Comparison of ENCODE assay signal across 13 cellular contexts in genomic region chr1:167446946-167447345, GRCh38.
DNase-seq lines count a peak whose midpoint lies in the region; ATAC-seq, FAIRE-seq and TF ChIP-seq lines count a peak whose summit lies in the region.
"Had no signal": no experiment of that assay in that cellular context is flagged by ENCODE, and none has a peak within 500 bp of the region (broad histone marks: within the 10 kb centered on the region; RNA-seq: fewer than 3 reads in every experiment).

No MANE protein-coding gene starts in this region.

- TF ChIP-seq POLR2A in GM12878 (IDR thresholded peaks at IDR 0.05; ENCODE audit: low read depth, low read length) = no peak
- no peak for TF ChIP-seq POLR2A in spleen (IDR thresholded peaks at IDR 0.05)

- H3K9me2 ChIP-seq in OCI-LY1 (ENCODE audit: low read depth, low read length) = no peaks in the 10 kb centered on the region

- H3K4me2 ChIP-seq in OCI-LY1 (ENCODE audit: low read length) (peak overlapping the region; percentile 55), GM12878 (ENCODE audit: control insufficient read depth, insufficient read depth) (no peak overlapping the region)
- H3K4me2 ChIP-seq: smooth muscle cell had no signal

- DNase-seq in T-helper 2 cell treated with Interferon-gamma antibody and Interleukin-4, amounts not matched to agents 5 μg/mL and 100 μg/mL, for 36 hours (ENCODE audit: low spot score) = no peak
- DNase-seq in T-helper 2 cell = no peak
- DNase-seq in GM12878 (ENCODE audit: low read depth, low spot score) = no peak
- no peak for DNase-seq in spleen
- no peak for DNase-seq in NCI-H1930 (lab: John Stamatoyannopoulos, UW)
- DNase-seq in dermis blood vessel endothelial cell = no peak
- DNase-seq: IMR-90, NCI-H1694 treated with DMSO at 0.1 percent for 48 hours had no signal

- H3K4me1 Mint-ChIP-seq in T-helper 2 cell treated with Interferon-gamma antibody and Interleukin-4, amounts not matched to agents 5 μg/mL and 100 μg/mL, for 36 hours (ENCODE audit: low read depth) = peaks cover 66% of the 10 kb centered on the region

- H3K4me3 Mint-ChIP-seq in T-helper 2 cell treated with Interferon-gamma antibody and Interleukin-4, amounts not matched to agents 5 μg/mL and 100 μg/mL, for 36 hours = peak overlapping the region; percentile 78

- H3K27me3 ChIP-seq in OCI-LY1 (ENCODE audit: insufficient read depth, low read length) (no peaks in the 10 kb centered on the region), GM12878 (replicated peaks in 1 of 2; ENCODE audit: control insufficient read depth in 2 of 2, insufficient read depth in 2 of 2, low read length in 1 of 2) (no peaks in the 10 kb centered on the region), spleen (replicated peaks in 1 of 7) (no peaks in the 10 kb centered on the region)

- no peaks in the 10 kb centered on the region for H3K36me3 ChIP-seq in OCI-LY1 (ENCODE audit: insufficient read depth, low read length)
- no peaks in the 10 kb centered on the region for H3K36me3 ChIP-seq in GM12878 (ENCODE audit: control insufficient read depth in 2 of 2, insufficient read depth in 2 of 2, low read length in 1 of 2)
- H3K36me3 ChIP-seq in spleen = no peaks in the 10 kb centered on the region

- H3K79me2 ChIP-seq in OCI-LY1 (ENCODE audit: insufficient read depth, low read length) (no peaks in the 10 kb centered on the region), GM12878 (ENCODE audit: control insufficient read depth, insufficient read depth, low read length) (no peaks in the 10 kb centered on the region)

- H3K4me1 ChIP-seq in OCI-LY1 (ENCODE audit: insufficient read depth, low read length, severe bottlenecking) (peaks cover 63% of the 10 kb centered on the region), GM12878 (ENCODE audit: control insufficient read depth, insufficient read depth, low read length) (peaks cover 10% of the 10 kb centered on the region), spleen (peaks cover 9 to 74% (median 38%) of the 10 kb centered on the region in 6 donors)

- no TSS peak for BruUV-seq in GM12878 (replicated peaks; lab: Mats Ljungman, UMichigan)

- H3K36me3 Mint-ChIP-seq in T-helper 2 cell treated with Interferon-gamma antibody and Interleukin-4, amounts not matched to agents 5 μg/mL and 100 μg/mL, for 36 hours (ENCODE audit: low read depth) = peaks cover 31% of the 10 kb centered on the region
- H3K36me3 Mint-ChIP-seq: memory B cell had no signal

- H3K27ac ChIP-seq in OCI-LY1 (ENCODE audit: low read depth, low read length, poor library complexity, severe bottlenecking) = peak overlapping the region; percentile 45
- H3K27ac ChIP-seq in GM12878 (ENCODE audit: control insufficient read depth, insufficient read depth) = no peak overlapping the region
- peak overlapping the region in 7 of 8 donors; percentile 44 to 89 (median 77) for H3K27ac ChIP-seq in spleen
- H3K27ac ChIP-seq: SK-N-MC had no signal

- H3K9me3 ChIP-seq in OCI-LY1 (ENCODE audit: low read length) (no peaks in the 10 kb centered on the region), GM12878 (replicated peaks; ENCODE audit: control insufficient read depth, insufficient read depth, low read length) (no peaks in the 10 kb centered on the region), spleen (no peaks in the 10 kb centered on the region)

- H3K27ac Mint-ChIP-seq in T-helper 2 cell treated with Interferon-gamma antibody and Interleukin-4, amounts not matched to agents 5 μg/mL and 100 μg/mL, for 36 hours = peak overlapping the region; percentile 95

- TF ChIP-seq CTCF in OCI-LY1 (IDR thresholded peaks at IDR 0.05; ENCODE audit: low read length) = no peak
- TF ChIP-seq CTCF in GM12878 (IDR thresholded peaks at IDR 0.05 in 2 of 3, conservative IDR thresholded peaks at IDR 0.05 in 1 of 3; ENCODE audit: control insufficient read depth in 2 of 3, extremely low read depth in 1 of 3, insufficient read depth in 1 of 3, low read depth in 3 of 3, low read length in 3 of 3) = no peak
- TF ChIP-seq CTCF in spleen (IDR thresholded peaks at IDR 0.05 in 8 of 11, conservative IDR thresholded peaks at IDR 0.05 in 3 of 11) = no peak

- SMC1A ChIA-PET in GM12878 (lab: Charles Lee; ENCODE audit: uncharacterized antibody, unreplicated experiment) = interaction anchor here (0.8 to 1.9 kb wide), 8 partner anchors 9 to 380 kb away, joined by 3 to 13 read pairs (median 4); no protein-coding TSS in a partner anchor

- in situ Hi-C loops in GM12878 (cut with MboI) = loop anchor here (10.0 kb wide), 2 partner anchors 182 to 532 kb away; no protein-coding TSS in a partner anchor

- CTCF ChIA-PET in GM12878 (lab: Yijun Ruan, JAX) = interaction anchor here (0.6 to 2.7 kb wide), 11 partner anchors 9 to 388 kb away, joined by 3 to 29 read pairs (median 4); partner anchors contain the start of gene POU2F1

- H3K9ac ChIP-seq in OCI-LY1 (ENCODE audit: low read length) = peak overlapping the region; percentile 32; the same call in 1 of the 2 replicates
- no peak overlapping the region for H3K9ac ChIP-seq in GM12878 (ENCODE audit: control insufficient read depth, insufficient read depth, low read length)

- H3F3A ChIP-seq in OCI-LY1 (ENCODE audit: insufficient read depth, low read length) = no peaks in the 10 kb centered on the region

- no peak for TF ChIP-seq RAD21 in GM12878 (IDR thresholded peaks at IDR 0.05; ENCODE audit: insufficient read depth, low read depth, low read length)

- H3K4me3 ChIP-seq in OCI-LY1 (ENCODE audit: low read depth, low read length, poor library complexity, severe bottlenecking) (no peak overlapping the region), GM12878 (no peak overlapping the region), spleen (peak overlapping the region in 1 of 8 donors; percentile 48)
- H3K4me3 ChIP-seq: SK-N-MC, smooth muscle cell had no signal

- no peak for FAIRE-seq in GM12878 (lab: Jason Lieb, UNC)

- TF ChIP-seq EP300 in GM12878 (IDR thresholded peaks at IDR 0.05; ENCODE audit: borderline replicate concordance in 1 of 2, control insufficient read depth in 1 of 2, low read depth in 2 of 2, low read length in 2 of 2) = no peak

- H2AFZ ChIP-seq in OCI-LY1 (ENCODE audit: low read length) (no peak overlapping the region), GM12878 (ENCODE audit: control insufficient read depth, low read depth, low read length) (peak overlapping the region; percentile 85)

- WGBS in GM12878 (ENCODE audit: insufficient coverage, insufficient replicate concordance, low lambda C conversion rate, missing lambda C conversion rate) = 99% methylated on average over 4 of the region's 4 CpGs
- 64 to 73% (median 67%) methylated on average over 4 of the region's 4 CpGs for WGBS in spleen, 5 donors

- POLR2A ChIA-PET in GM12878 (lab: Charles Lee) = no interaction called here

- intact Hi-C loops in GM12878 (cut with micrococcal nuclease; ENCODE audit: unreplicated experiment) = loop anchor here (10.0 kb wide), 2 partner anchors 322 to 532 kb away; no protein-coding TSS in a partner anchor
- intact Hi-C loops in spleen (cut with DNase I; ENCODE audit: low total_unique reads) = loop anchor here (10.0 kb wide), 1 partner anchor 182 kb away; no protein-coding TSS in a partner anchor

- no peaks in the 10 kb centered on the region for H4K20me1 ChIP-seq in OCI-LY1 (ENCODE audit: insufficient read depth, low read length)
- no peaks in the 10 kb centered on the region for H4K20me1 ChIP-seq in GM12878 (ENCODE audit: control insufficient read depth, insufficient read depth)

- no peak for ATAC-seq in GM12878
- ATAC-seq in HG03442 (IDR thresholded peaks at IDR 0.05; ENCODE audit: unreplicated experiment) = no peak

- no peaks in the 10 kb centered on the region for H3K27me3 Mint-ChIP-seq in T-helper 2 cell treated with Interferon-gamma antibody and Interleukin-4, amounts not matched to agents 5 μg/mL and 100 μg/mL, for 36 hours (ENCODE audit: low read depth)
- H3K27me3 Mint-ChIP-seq: memory B cell had no signal

- no peaks in the 10 kb centered on the region for H3K9me3 Mint-ChIP-seq in T-helper 2 cell treated with Interferon-gamma antibody and Interleukin-4, amounts not matched to agents 5 μg/mL and 100 μg/mL, for 36 hours
- H3K9me3 Mint-ChIP-seq: memory B cell had no signal

- RAD21 ChIA-PET in GM12878 (lab: Charles Lee; ENCODE audit: unreplicated experiment) = interaction anchor here (1.0 to 2.0 kb wide), 8 partner anchors 9 to 537 kb away, joined by 3 to 8 read pairs (median 6); no protein-coding TSS in a partner anchor

TF ChIP-seq in GM12878, 131 proteins besides CTCF, POLR2A, EP300 and RAD21 (continues in another document):
- TF ChIP-seq ZNF217 (IDR thresholded peaks at IDR 0.05) (no peak), SMAD1 (IDR thresholded peaks at IDR 0.05; ENCODE audit: low read depth, partially characterized antibody) (no peak), JUNB (IDR thresholded peaks at IDR 0.05) (no peak), ESRRA (IDR thresholded peaks at IDR 0.05; ENCODE audit: low read length) (no peak), POU2F2 (IDR thresholded peaks at IDR 0.05; ENCODE audit: borderline replicate concordance, low read depth, low read length) (no peak), RCOR1 (conservative IDR thresholded peaks at IDR 0.05; ENCODE audit: low read depth, low read length) (no peak), POLR2AphosphoS2 (IDR thresholded peaks at IDR 0.05; ENCODE audit: low read depth, low read length) (no peak)
- TF ChIP-seq, protein P1, sequence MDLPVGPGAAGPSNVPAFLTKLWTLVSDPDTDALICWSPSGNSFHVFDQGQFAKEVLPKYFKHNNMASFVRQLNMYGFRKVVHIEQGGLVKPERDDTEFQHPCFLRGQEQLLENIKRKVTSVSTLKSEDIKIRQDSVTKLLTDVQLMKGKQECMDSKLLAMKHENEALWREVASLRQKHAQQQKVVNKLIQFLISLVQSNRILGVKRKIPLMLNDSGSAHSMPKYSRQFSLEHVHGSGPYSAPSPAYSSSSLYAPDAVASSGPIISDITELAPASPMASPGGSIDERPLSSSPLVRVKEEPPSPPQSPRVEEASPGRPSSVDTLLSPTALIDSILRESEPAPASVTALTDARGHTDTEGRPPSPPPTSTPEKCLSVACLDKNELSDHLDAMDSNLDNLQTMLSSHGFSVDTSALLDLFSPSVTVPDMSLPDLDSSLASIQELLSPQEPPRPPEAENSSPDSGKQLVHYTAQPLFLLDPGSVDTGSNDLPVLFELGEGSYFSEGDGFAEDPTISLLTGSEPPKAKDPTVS (IDR thresholded peaks at IDR 0.05; ENCODE audit: low read depth, low read length) = no peak
- TF ChIP-seq, protein P2, sequence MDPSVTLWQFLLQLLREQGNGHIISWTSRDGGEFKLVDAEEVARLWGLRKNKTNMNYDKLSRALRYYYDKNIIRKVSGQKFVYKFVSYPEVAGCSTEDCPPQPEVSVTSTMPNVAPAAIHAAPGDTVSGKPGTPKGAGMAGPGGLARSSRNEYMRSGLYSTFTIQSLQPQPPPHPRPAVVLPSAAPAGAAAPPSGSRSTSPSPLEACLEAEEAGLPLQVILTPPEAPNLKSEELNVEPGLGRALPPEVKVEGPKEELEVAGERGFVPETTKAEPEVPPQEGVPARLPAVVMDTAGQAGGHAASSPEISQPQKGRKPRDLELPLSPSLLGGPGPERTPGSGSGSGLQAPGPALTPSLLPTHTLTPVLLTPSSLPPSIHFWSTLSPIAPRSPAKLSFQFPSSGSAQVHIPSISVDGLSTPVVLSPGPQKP (IDR thresholded peaks at IDR 0.05; ENCODE audit: low read depth, low read length) = no peak
